Comparison of ENCODE assay signal across 8 cellular contexts in the genomic region with DNA sequence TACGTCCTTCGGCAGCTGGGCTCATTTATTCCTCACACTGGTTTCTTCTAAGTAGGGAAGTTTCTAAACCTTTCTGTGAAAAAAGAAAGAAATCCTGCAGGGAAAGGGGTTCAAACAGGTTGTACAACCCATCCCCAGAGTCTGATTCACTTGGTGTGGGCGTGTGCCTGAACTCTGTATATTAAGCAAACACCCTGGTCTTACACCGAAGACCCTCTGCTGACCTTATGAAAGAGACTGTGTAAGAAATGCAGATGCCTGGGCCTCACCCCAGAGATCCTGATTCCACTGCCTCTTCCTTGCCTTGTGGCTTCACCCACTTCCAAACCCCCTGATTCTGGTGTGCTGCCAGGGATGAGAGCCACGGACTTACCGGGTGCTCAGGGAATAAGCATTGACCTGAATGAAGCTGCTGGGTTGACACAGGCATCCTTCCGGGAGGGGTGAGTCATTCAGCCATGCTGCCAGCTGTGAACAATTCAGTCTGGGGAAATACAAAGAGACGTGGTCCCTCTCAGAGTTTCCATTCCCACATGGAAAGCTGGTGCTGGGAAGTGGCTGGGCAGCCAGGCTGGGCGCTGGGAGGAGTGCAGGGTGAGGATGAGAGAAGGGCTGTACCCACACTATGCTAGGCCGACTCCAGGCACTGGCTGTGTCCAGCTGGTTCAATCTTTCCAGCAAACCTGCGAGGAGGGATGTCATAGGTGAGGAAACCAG. TPM values are rescaled to one million over a fixed set of nuclear protein-coding genes. Genes with fewer than 3 reads are reported as not detected.
DNase-seq lines count a peak whose midpoint lies in the region; ATAC-seq and FAIRE-seq lines count a peak whose summit lies in the region.

No MANE protein-coding gene starts in this region.

- peak; percentile 92 for DNase-seq in GM03348 (ENCODE audit: low spot score)
- peak; percentile 95 for DNase-seq in RPMI7951 (ENCODE audit: low read depth)
- DNase-seq in fibroblast of the conjunctiva (ENCODE audit: low read depth): peak; percentile 77
- DNase-seq in pulmonary artery endothelial cell (ENCODE audit: low read depth, low spot score): peak; percentile 96
- no peak for DNase-seq in GM19239 (ENCODE audit: insufficient read length, low spot score)
- no peak for DNase-seq in NOMO-1 treated with dmso at 0.1 percent for 144 hours (lab: John Stamatoyannopoulos, UW; ENCODE audit: unreplicated experiment)

- no peak for ATAC-seq in HG03159 (IDR thresholded peaks at IDR 0.05; ENCODE audit: unreplicated experiment)
- no peak for ATAC-seq in GM18868 (IDR thresholded peaks at IDR 0.05; ENCODE audit: unreplicated experiment)

- no peak for FAIRE-seq in GM19239 (lab: Jason Lieb, UNC)

RNA-seq across cellular contexts. Expression of a gene that starts 26.5 kb away (rescaled TPM):
- total RNA-seq in RPMI7951 (2014; rRNA removed; shearing (Covaris generic)): 228 and 231 TPM in 2 replicates
- 329 and 340 TPM in 2 replicates for total RNA-seq in pulmonary artery endothelial cell

Comparison
In these comparisons a context has a peak if more than half of its experiments do, and no peak if none do; other contexts are left out.
1. DNase-seq: peak in GM03348 (single experiment), RPMI7951 (single experiment), fibroblast of the conjunctiva (single experiment) and pulmonary artery endothelial cell (single experiment); none in GM19239 (single experiment) and NOMO-1 treated with dmso at 0.1 percent for 144 hours (single experiment).